ENCODE assay signal across 20 cellular contexts in genomic region chr1:225449261-225449660, GRCh38. TPM values are rescaled to one million over a fixed set of nuclear protein-coding genes. Genes with fewer than 3 reads are reported as not detected.
A peak's percentile ranks its signal among the peaks of the same experiment; 100 is the strongest.
DNase-seq lines count a peak whose midpoint lies in the region; ATAC-seq, FAIRE-seq and TF ChIP-seq lines count a peak whose summit lies in the region.
"Had no signal": no experiment of that assay in that cellular context is flagged by ENCODE, and none has a peak within 500 bp of the region (broad histone marks: within the 10 kb centered on the region; RNA-seq: fewer than 3 reads in every experiment).

No MANE protein-coding gene starts in this region.

- H3K27ac ChIP-seq in gastroesophageal sphincter (peak overlapping the region; percentile 78 to 93 (median 88)), tibial artery (peak overlapping the region; percentile 85 to 88)
- H3K27ac ChIP-seq: ascending aorta, SJCRH30 had no signal

- intact Hi-C loops in activated CD4-positive, alpha-beta T cell treated with anti-CD3 and anti-CD28 coated beads, Interleukin-2, amount 10 ng/mL, durations not matched to agents 24 days and 14 days (cut with micrococcal nuclease): loop anchor here (10.0 kb wide), 2 partner anchors 954 to 1014 kb away; partner anchors contain the start of gene WDR26
- intact Hi-C loops in tibial artery (cut with DNase I; ENCODE audit: low total_unique reads): no loop called here

- ATAC-seq in gastroesophageal sphincter: no peak
- ATAC-seq: activated T-cell treated with anti-CD3 and anti-CD28 coated beads, Interleukin-2, amount 50 U/mL, for 72 hours; effector memory CD8-positive, alpha-beta T cell; left cardiac atrium had no signal

- H3K4me1 Mint-ChIP-seq in activated CD4-positive, alpha-beta T cell treated with anti-CD3 and anti-CD28 coated beads, Interleukin-2, amount 10 ng/mL, durations not matched to agents 24 days and 14 days: peaks cover 50% of the 10 kb centered on the region

- H3K4me3 ChIP-seq in gastroesophageal sphincter: no peak overlapping the region
- no peak overlapping the region for H3K4me3 ChIP-seq in tibial artery
- H3K4me3 ChIP-seq: SJCRH30, thoracic aorta had no signal

- peak; percentile 93 for FAIRE-seq in RCC 7860 (lab: Jason Lieb, UNC)
- FAIRE-seq: D721Med had no signal

- H3K27me3 Mint-ChIP-seq in activated CD4-positive, alpha-beta T cell treated with anti-CD3 and anti-CD28 coated beads, Interleukin-2, amount 10 ng/mL, durations not matched to agents 24 days and 14 days: peaks cover 2% of the 10 kb centered on the region
- H3K27me3 Mint-ChIP-seq: activated B cell treated with CpG ODN at 0.5 μM for 24 hours; effector memory CD8-positive, alpha-beta T cell had no signal

- no peak for TF ChIP-seq POLR2A in gastroesophageal sphincter (IDR thresholded peaks at IDR 0.05)

- no peaks in the 10 kb centered on the region for H3K9me3 Mint-ChIP-seq in activated CD4-positive, alpha-beta T cell treated with anti-CD3 and anti-CD28 coated beads, Interleukin-2, amount 10 ng/mL, durations not matched to agents 24 days and 14 days
- H3K9me3 Mint-ChIP-seq: activated B cell treated with CpG ODN at 0.5 μM for 24 hours; activated T-cell treated with anti-CD3 and anti-CD28 coated beads, Interleukin-2, amount 50 U/mL, for 72 hours; effector memory CD8-positive, alpha-beta T cell had no signal

- H3K27me3 ChIP-seq in gastroesophageal sphincter (no peaks in the 10 kb centered on the region), tibial artery (no peaks in the 10 kb centered on the region)
- H3K27me3 ChIP-seq: ascending aorta had no signal

- WGBS in gastroesophageal sphincter (ENCODE audit: low coverage in 1 of 2), 2 donors: no CpG with 5 or more reads among the region's 9 CpGs

- H3K9me3 ChIP-seq in gastroesophageal sphincter (no peaks in the 10 kb centered on the region), tibial artery (no peaks in the 10 kb centered on the region)
- H3K9me3 ChIP-seq: ascending aorta, SJCRH30, thoracic aorta had no signal

- no peak overlapping the region for H3K4me3 Mint-ChIP-seq in activated CD4-positive, alpha-beta T cell treated with anti-CD3 and anti-CD28 coated beads, Interleukin-2, amount 10 ng/mL, durations not matched to agents 24 days and 14 days
- H3K4me3 Mint-ChIP-seq: activated B cell treated with CpG ODN at 0.5 μM for 24 hours; activated T-cell treated with anti-CD3 and anti-CD28 coated beads, Interleukin-2, amount 50 U/mL, for 72 hours; effector memory CD8-positive, alpha-beta T cell; nephron had no signal

- H3K36me3 ChIP-seq in gastroesophageal sphincter: no peaks in the 10 kb centered on the region
- no peaks in the 10 kb centered on the region for H3K36me3 ChIP-seq in tibial artery
- H3K36me3 ChIP-seq: ascending aorta, SJCRH30, thoracic aorta had no signal

- H3K36me3 Mint-ChIP-seq in activated CD4-positive, alpha-beta T cell treated with anti-CD3 and anti-CD28 coated beads, Interleukin-2, amount 10 ng/mL, durations not matched to agents 24 days and 14 days (ENCODE audit: low read depth): peaks cover 2% of the 10 kb centered on the region

- no peak for TF ChIP-seq EP300 in gastroesophageal sphincter (IDR thresholded peaks at IDR 0.05)

- TF ChIP-seq CTCF in gastroesophageal sphincter (IDR thresholded peaks at IDR 0.05) (no peak), tibial artery (IDR thresholded peaks at IDR 0.05) (no peak)

- no peak for DNase-seq in activated CD4-positive, alpha-beta T cell treated with anti-CD3 and anti-CD28 coated beads, Interleukin-2, amount 10 ng/mL, durations not matched to agents 24 days and 14 days
- no peak for DNase-seq in activated CD4-positive, alpha-beta T cell treated with anti-CD3 and anti-CD28 coated beads for 1 hour
- peak; percentile 95 for DNase-seq in RCC 7860 (ENCODE audit: low spot score)
- DNase-seq in tibial artery: peak in 1 of 2 donors; percentile 48
- no peak for DNase-seq in amniotic stem cell (lab: John Stamatoyannopoulos, UW)
- no peak for DNase-seq in inferior parietal cortex (ENCODE audit: extremely low spot score)
- no peak for DNase-seq in NCI-H1694 (lab: John Stamatoyannopoulos, UW)
- DNase-seq: activated B cell treated with CpG ODN at 0.5 μM for 24 hours; activated T-cell treated with anti-CD3 and anti-CD28 coated beads, Interleukin-2, amount 50 U/mL, for 72 hours; effector memory CD8-positive, alpha-beta T cell; KG1; left cardiac atrium; NCI-H187; NCI-H748 treated with DMSO at 0.1 percent for 48 hours; SJCRH30 had no signal

- H3K27ac Mint-ChIP-seq in activated CD4-positive, alpha-beta T cell treated with anti-CD3 and anti-CD28 coated beads, Interleukin-2, amount 10 ng/mL, durations not matched to agents 24 days and 14 days: peak overlapping the region; percentile 49
- H3K27ac Mint-ChIP-seq: activated B cell treated with CpG ODN at 0.5 μM for 24 hours; activated T-cell treated with anti-CD3 and anti-CD28 coated beads, Interleukin-2, amount 50 U/mL, for 72 hours had no signal

- peaks cover 15 to 92% (median 32%) of the 10 kb centered on the region in 3 donors for H3K4me1 ChIP-seq in gastroesophageal sphincter
- H3K4me1 ChIP-seq in tibial artery: peaks cover 0 to 73% (median 38%) of the 10 kb centered on the region in 4 donors

RNA-seq across cellular contexts. Expression of gene LBR, which starts 21.4 kb away (rescaled TPM):
- total RNA-seq in activated CD4-positive, alpha-beta T cell treated with anti-CD3 and anti-CD28 coated beads, Interleukin-2, amount 10 ng/mL, durations not matched to agents 24 days and 14 days: 189 and 195 TPM in 2 replicates
- 100 to 1,000 TPM in 1 of 4 donors, 10 to 100 TPM in 3; 78.2 to 139 (median 92.8) TPM for total RNA-seq in gastroesophageal sphincter
